8 cellular contexts compared by ENCODE assay signal in the genomic region with DNA sequence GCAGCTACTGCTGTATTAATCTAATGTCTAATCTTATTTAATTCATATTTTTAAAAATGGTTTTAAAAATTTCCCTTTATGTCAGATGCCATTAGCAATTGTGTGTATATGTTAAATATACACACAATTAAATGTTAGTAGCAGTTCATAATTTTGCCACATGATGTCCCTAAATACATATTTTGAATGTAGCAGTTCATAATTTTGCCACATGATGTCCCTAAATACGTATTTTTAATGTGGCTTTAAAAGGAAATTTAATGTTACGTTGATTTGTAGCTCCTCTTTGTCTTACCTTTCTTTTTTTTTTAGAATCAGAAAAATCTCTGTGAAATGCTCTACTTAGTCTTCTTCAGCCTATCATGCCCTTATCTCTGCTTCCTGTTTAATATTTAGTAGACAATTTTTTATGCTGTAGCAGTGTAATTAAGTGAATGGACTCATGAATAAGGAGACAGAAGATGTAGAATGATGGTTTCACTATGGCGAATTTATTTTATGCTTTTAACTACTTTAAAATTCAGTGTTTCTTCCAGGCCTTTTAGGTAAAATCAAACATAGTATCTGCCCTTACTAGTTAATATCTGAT. TPM values are rescaled to one million over a fixed set of nuclear protein-coding genes. Genes with fewer than 3 reads are reported as not detected.
DNase-seq lines count a peak whose midpoint lies in the region; ATAC-seq, FAIRE-seq and TF ChIP-seq lines count a peak whose summit lies in the region.

No MANE protein-coding gene starts in this region.

- H3K36me3 ChIP-seq in endodermal cell (ENCODE audit: control insufficient read depth, insufficient read depth, low read length), result no peaks in the 10 kb centered on the region

- ATAC-seq in HG02870 (IDR thresholded peaks at IDR 0.05; ENCODE audit: unreplicated experiment) (peak; percentile 88), omental fat pad (ENCODE audit: low FRiP score) (no peak)

- H3K9me3 ChIP-seq in endodermal cell (ENCODE audit: control insufficient read depth, low read length), result no peaks in the 10 kb centered on the region

- no peak overlapping the region for H3K9ac ChIP-seq in endodermal cell (ENCODE audit: extremely low read depth, low read length, poor library complexity, severe bottlenecking)

- no peaks in the 10 kb centered on the region for H3K4me1 ChIP-seq in endodermal cell (ENCODE audit: control insufficient read depth, insufficient read depth, low read length)

- peak; percentile 58 for FAIRE-seq in GM12891 (lab: Jason Lieb, UNC)

- no peaks in the 10 kb centered on the region for H3K4me1 Mint-ChIP-seq in endodermal cell

- TF ChIP-seq POLR2A in GM12891 (IDR thresholded peaks at IDR 0.05; ENCODE audit: low read depth, low read length), result no peak

- TF ChIP-seq CTCF in endodermal cell (conservative IDR thresholded peaks at IDR 0.05) (peak; percentile 60), omental fat pad (IDR thresholded peaks at IDR 0.05) (no peak)

- H3K9me3 Mint-ChIP-seq in endodermal cell, result peaks cover 2% of the 10 kb centered on the region

- no peaks in the 10 kb centered on the region for H3K27me3 Mint-ChIP-seq in endodermal cell (ENCODE audit: insufficient read depth)

- no peak overlapping the region for H3K4me3 ChIP-seq in endodermal cell (ENCODE audit: low read length)

- no peaks in the 10 kb centered on the region for H3K27me3 ChIP-seq in endodermal cell (ENCODE audit: control insufficient read depth, insufficient read depth, low read length, poor library complexity, severe bottlenecking)

- no peak overlapping the region for H3K27ac ChIP-seq in endodermal cell (ENCODE audit: low read depth, low read length)

- H3K36me3 Mint-ChIP-seq in endodermal cell (ENCODE audit: low read depth), result no peaks in the 10 kb centered on the region

- WGBS in endodermal cell (ENCODE audit: insufficient coverage in 1 of 2, insufficient read length in 1 of 2), 2 experiments, result 80 to 85% methylated on average over 1 to 3 of the region's 3 CpGs

- H3K4me3 Mint-ChIP-seq in endodermal cell, result no peak overlapping the region

- H3K27ac Mint-ChIP-seq in endodermal cell, result no peak overlapping the region

- DNase-seq in A172 (ENCODE audit: low spot score) (peak; percentile 38), GM12891 (ENCODE audit: insufficient read length, low spot score) (no peak), NCI-H526 treated with DMSO at 0.1 percent for 48 hours (lab: John Stamatoyannopoulos, UW) (peak; percentile 19), endodermal cell (no peak), renal cortical epithelial cell (ENCODE audit: low read depth) (peak; percentile 26), T-helper 9 cell (no peak), omental fat pad (ENCODE audit: low spot score) (no peak)

TF ChIP-seq in GM12891, 5 proteins besides CTCF, POLR2A, EP300 and RAD21:
- TF ChIP-seq TAF1 (IDR thresholded peaks at IDR 0.05; ENCODE audit: low read depth, low read length), result no peak
- TF ChIP-seq PAX5 (IDR thresholded peaks at IDR 0.05; ENCODE audit: insufficient read depth, low read length, severe bottlenecking), result no peak
- no peak for TF ChIP-seq SPI1 (IDR thresholded peaks at IDR 0.05; ENCODE audit: low read depth, low read length)
- no peak for TF ChIP-seq POLR2AphosphoS5 (IDR thresholded peaks at IDR 0.05; ENCODE audit: low read depth, low read length)
- TF ChIP-seq POU2F2 (IDR thresholded peaks at IDR 0.05; ENCODE audit: low read depth, low read length), result no peak

RNA-seq across cellular contexts. Expression of gene RBM46, which starts 26.1 kb away (rescaled TPM):
- not detected in 2 replicates for total RNA-seq in A172 (2014; rRNA removed; shearing (Covaris generic))
- not detected for polyA plus RNA-seq in GM12891 (2012; ENCODE audit: low read depth, missing spikeins)
- total RNA-seq in endodermal cell (1 to 10 TPM in 1 of 2 donors, under 1 TPM in 1; 0.49 to 1.1 TPM), renal cortical epithelial cell (0.30 and 0.52 TPM in 2 replicates), omental fat pad (under 1 TPM in 1 of 4 donors, not detected in 3; 0.19 TPM)
- polyA plus RNA-seq in endodermal cell (2013, experiment 1 of 2), result 0.32 TPM
- 0.58 TPM for polyA plus RNA-seq in endodermal cell (2013, experiment 2 of 2)

Comparison
In these comparisons a context has a peak if more than half of its experiments do, and no peak if none do; other contexts are left out.
1. DNase-seq: peak in A172 (single experiment), NCI-H526 treated with DMSO at 0.1 percent for 48 hours (single experiment) and renal cortical epithelial cell (single experiment); none in GM12891 (single experiment), endodermal cell (single experiment), T-helper 9 cell (single experiment) and omental fat pad (single experiment).